19 cellular contexts compared by ENCODE assay signal in genomic region chr9:81543695-81544094, GRCh38.
A peak's percentile ranks its signal among the peaks of the same experiment; 100 is the strongest.
DNase-seq lines count a peak whose midpoint lies in the region; ATAC-seq, FAIRE-seq and TF ChIP-seq lines count a peak whose summit lies in the region.
"Had no signal": no experiment of that assay in that cellular context is flagged by ENCODE, and none has a peak within 500 bp of the region (broad histone marks: within the 10 kb centered on the region; RNA-seq: fewer than 3 reads in every experiment).

No MANE protein-coding gene starts in this region.

- peaks cover 16 to 18% of the 10 kb centered on the region in 2 donors for H3K4me1 Mint-ChIP-seq in immature natural killer cell
- H3K4me1 Mint-ChIP-seq in activated CD4-positive, alpha-beta T cell treated with anti-CD3 and anti-CD28 coated beads, Interleukin-2, amount 10 ng/mL, durations not matched to agents 7 days and 5 days = no peaks in the 10 kb centered on the region
- H3K4me1 Mint-ChIP-seq: CD14-positive monocyte; CD4-positive, alpha-beta memory T cell; IgD-negative memory B cell had no signal

- no peak overlapping the region for H3K27ac ChIP-seq in endothelial cell of umbilical vein (ENCODE audit: insufficient read depth, low read depth, low read length)
- peak overlapping the region in 2 of 3 donors; percentile 7 to 59 for H3K27ac ChIP-seq in thyroid gland
- H3K27ac ChIP-seq: BLaER1 had no signal

- no peaks in the 10 kb centered on the region for H3K9me3 ChIP-seq in endothelial cell of umbilical vein (replicated peaks; ENCODE audit: control insufficient read depth, insufficient read depth, low read length)
- no peaks in the 10 kb centered on the region for H3K9me3 ChIP-seq in thyroid gland
- H3K9me3 ChIP-seq: BLaER1 had no signal

- no peaks in the 10 kb centered on the region for H4K20me1 ChIP-seq in endothelial cell of umbilical vein (replicated peaks; ENCODE audit: control insufficient read depth, extremely low read depth, insufficient read depth, low read length)
- H4K20me1 ChIP-seq: BLaER1 had no signal

- peak; percentile 20 for FAIRE-seq in H54 (lab: Jason Lieb, UNC)
- peak; percentile 74 for FAIRE-seq in endothelial cell of umbilical vein (lab: Jason Lieb, UNC)
- FAIRE-seq: G401.6, GM12891, HepG2 had no signal

- H3K36me3 ChIP-seq in endothelial cell of umbilical vein (ENCODE audit: control insufficient read depth in 2 of 2, extremely low read depth in 1 of 2, insufficient read depth in 2 of 2, low read length in 2 of 2) = no peaks in the 10 kb centered on the region
- no peaks in the 10 kb centered on the region for H3K36me3 ChIP-seq in thyroid gland
- H3K36me3 ChIP-seq: BLaER1 had no signal

- peaks cover 0 to 18% (median 4%) of the 10 kb centered on the region in 3 donors for H3K27me3 Mint-ChIP-seq in immature natural killer cell (ENCODE audit: low read depth in 3 of 3)
- H3K27me3 Mint-ChIP-seq in activated CD4-positive, alpha-beta T cell treated with anti-CD3 and anti-CD28 coated beads, Interleukin-2, amount 10 ng/mL, durations not matched to agents 7 days and 5 days = no peaks in the 10 kb centered on the region
- H3K27me3 Mint-ChIP-seq: CD4-positive, alpha-beta memory T cell had no signal

- H3K27ac Mint-ChIP-seq in immature natural killer cell = no peak overlapping the region
- H3K27ac Mint-ChIP-seq in activated CD4-positive, alpha-beta T cell treated with anti-CD3 and anti-CD28 coated beads, Interleukin-2, amount 10 ng/mL, durations not matched to agents 7 days and 5 days = no peak overlapping the region
- H3K27ac Mint-ChIP-seq: CD14-positive monocyte; CD4-positive, alpha-beta memory T cell; H9 had no signal

- no peak overlapping the region for H3K4me3 Mint-ChIP-seq in immature natural killer cell
- no peak overlapping the region for H3K4me3 Mint-ChIP-seq in activated CD4-positive, alpha-beta T cell treated with anti-CD3 and anti-CD28 coated beads, Interleukin-2, amount 10 ng/mL, durations not matched to agents 7 days and 5 days
- H3K4me3 Mint-ChIP-seq: CD14-positive monocyte; CD4-positive, alpha-beta memory T cell; H9; IgD-negative memory B cell had no signal

- no peaks in the 10 kb centered on the region for H3K9me3 Mint-ChIP-seq in immature natural killer cell
- H3K9me3 Mint-ChIP-seq in activated CD4-positive, alpha-beta T cell treated with anti-CD3 and anti-CD28 coated beads, Interleukin-2, amount 10 ng/mL, durations not matched to agents 7 days and 5 days = no peaks in the 10 kb centered on the region
- H3K9me3 Mint-ChIP-seq: H9, IgD-negative memory B cell had no signal

- no peak overlapping the region for H3K4me3 ChIP-seq in endothelial cell of umbilical vein (replicated peaks in 1 of 3; ENCODE audit: insufficient read depth in 1 of 3, low read depth in 1 of 3, low read length in 3 of 3)
- H3K4me3 ChIP-seq in thyroid gland (replicated peaks in 1 of 3) = no peak overlapping the region
- H3K4me3 ChIP-seq: BLaER1 had no signal

- no peaks in the 10 kb centered on the region for H3K36me3 Mint-ChIP-seq in immature natural killer cell
- H3K36me3 Mint-ChIP-seq in activated CD4-positive, alpha-beta T cell treated with anti-CD3 and anti-CD28 coated beads, Interleukin-2, amount 10 ng/mL, durations not matched to agents 7 days and 5 days (ENCODE audit: low read depth) = no peaks in the 10 kb centered on the region
- H3K36me3 Mint-ChIP-seq: CD14-positive monocyte; CD4-positive, alpha-beta memory T cell; IgD-negative memory B cell had no signal

- H3K9me1 ChIP-seq in endothelial cell of umbilical vein (replicated peaks; ENCODE audit: control insufficient read depth, extremely low read depth, insufficient read depth, low read length) = no peaks in the 10 kb centered on the region

- peaks cover 15% of the 10 kb centered on the region for H3K4me1 ChIP-seq in endothelial cell of umbilical vein (ENCODE audit: control insufficient read depth, extremely low read depth, insufficient read depth, low read length)
- H3K4me1 ChIP-seq in thyroid gland = peaks cover 21 to 22% of the 10 kb centered on the region in 2 donors
- H3K4me1 ChIP-seq: BLaER1 had no signal

- no peak overlapping the region for H3K4me2 ChIP-seq in endothelial cell of umbilical vein (ENCODE audit: insufficient read depth, low read length)
- H3K4me2 ChIP-seq: BLaER1 had no signal

- H3K27me3 ChIP-seq in endothelial cell of umbilical vein (ENCODE audit: control insufficient read depth in 2 of 2, insufficient read depth in 2 of 2, low read length in 2 of 2) (no peaks in the 10 kb centered on the region), thyroid gland (no peaks in the 10 kb centered on the region)
- H3K27me3 ChIP-seq: BLaER1 had no signal

- no peak for ATAC-seq in GM18505 (IDR thresholded peaks at IDR 0.05; ENCODE audit: unreplicated experiment)
- ATAC-seq: HepG2 had no signal

- H3K9ac ChIP-seq in endothelial cell of umbilical vein (replicated peaks; ENCODE audit: extremely low read depth, insufficient read depth, low read length) = no peak overlapping the region
- H3K9ac ChIP-seq: BLaER1 had no signal

- H2AFZ ChIP-seq in endothelial cell of umbilical vein (ENCODE audit: low read depth, low read length) = no peak overlapping the region

- TF ChIP-seq CTCF in endothelial cell of umbilical vein (IDR thresholded peaks at IDR 0.05; ENCODE audit: extremely low read depth in 1 of 2, insufficient read depth in 1 of 2, low read depth in 1 of 2, low read length in 2 of 2) = no peak
- no peak for TF ChIP-seq CTCF in thyroid gland (IDR thresholded peaks at IDR 0.05)

- no TSS peak for BruUV-seq in endothelial cell of umbilical vein (replicated peaks; lab: Mats Ljungman, UMichigan)

- intact Hi-C loops in endothelial cell of umbilical vein (cut with micrococcal nuclease) = loop anchor here (1.0 to 5.0 kb wide), 3 partner anchors 54 to 154 kb away; partner anchors contain the start of gene TLE1
- intact Hi-C loops in thyroid gland (cut with DNase I) = no loop called here

- no peak for DNase-seq in H54 (ENCODE audit: insufficient read length, low spot score)
- peak; percentile 65 for DNase-seq in brain pericyte (ENCODE audit: low read depth, low spot score)
- DNase-seq in endothelial cell of umbilical vein (ENCODE audit: low read depth, low spot score) = peak; percentile 79
- DNase-seq in thyroid gland = no peak
- DNase-seq in immature natural killer cell = no peak
- DNase-seq in activated CD4-positive, alpha-beta T cell treated with anti-CD3 and anti-CD28 coated beads, Interleukin-2, amount 10 ng/mL, durations not matched to agents 7 days and 5 days = no peak
- DNase-seq: 8988T; Calu3; CD4-positive, alpha-beta memory T cell; DND-41; GOT3; H9 had no signal

- H3K79me2 ChIP-seq in endothelial cell of umbilical vein (ENCODE audit: control insufficient read depth, insufficient read depth, low read length) = no peaks in the 10 kb centered on the region

- dilution Hi-C loops in endothelial cell of umbilical vein (cut with MboI; ENCODE audit: extremely low pct_ligation_motif_present, low sequenced_read_pairs) = no loop called here

- TF ChIP-seq POLR2A in H54 (IDR thresholded peaks at IDR 0.05; ENCODE audit: low read depth, low read length) (no peak), endothelial cell of umbilical vein (IDR thresholded peaks at IDR 0.05; ENCODE audit: low read depth, low read length) (no peak), thyroid gland (IDR thresholded peaks at IDR 0.05) (no peak), GM18505 (IDR thresholded peaks at IDR 0.05; ENCODE audit: borderline replicate concordance, extremely low read depth, insufficient read depth, insufficient read length) (no peak)

- POLR2A ChIA-PET in endothelial cell of umbilical vein (lab: Charles Lee) = no interaction called here
- POLR2A ChIA-PET in activated CD4-positive, alpha-beta T cell treated with anti-CD3 and anti-CD28 coated beads, Interleukin-2, amount 10 ng/mL, durations not matched to agents 7 days and 5 days (lab: Charles Lee) = no interaction called here

- 59 to 64% methylated on average over 1 of the region's 1 CpG for WGBS in thyroid gland, 2 donors

- CTCF ChIA-PET in endothelial cell of umbilical vein (lab: Charles Lee) = interaction anchor here (0.6 to 2.0 kb wide), 4 partner anchors 9 to 46 kb away, joined by 3 to 10 read pairs (median 5); no protein-coding TSS in a partner anchor
- CTCF ChIA-PET in activated CD4-positive, alpha-beta T cell treated with anti-CD3 and anti-CD28 coated beads, Interleukin-2, amount 10 ng/mL, durations not matched to agents 7 days and 5 days (lab: Charles Lee) = no interaction called here

TF ChIP-seq in endothelial cell of umbilical vein, 7 proteins besides CTCF, POLR2A, EP300 and RAD21:
- peak; percentile 45 for TF ChIP-seq GATA2 (IDR thresholded peaks at IDR 0.05; ENCODE audit: insufficient read depth, insufficient read length, low read depth, low read length)
- no peak for TF ChIP-seq MAX (IDR thresholded peaks at IDR 0.05; ENCODE audit: insufficient read depth, insufficient read length)
- TF ChIP-seq EZH2 (IDR thresholded peaks at IDR 0.05; ENCODE audit: borderline replicate concordance, low read depth, low read length, severe bottlenecking) = no peak
TF ChIP-seq in endothelial cell of umbilical vein: peak in this region for 1.

Comparison
In these comparisons a context has a peak if more than half of its experiments do, and no peak if none do; other contexts are left out.
1. DNase-seq: peak in brain pericyte (single experiment) and endothelial cell of umbilical vein (single experiment); none in H54 (single experiment), thyroid gland (0 of 2), immature natural killer cell (0 of 3) and activated CD4-positive, alpha-beta T cell treated with anti-CD3 and anti-CD28 coated beads, Interleukin-2, amount 10 ng/mL, durations not matched to agents 7 days and 5 days (single experiment).